10 cellular contexts compared by ENCODE assay signal in the genomic region with DNA sequence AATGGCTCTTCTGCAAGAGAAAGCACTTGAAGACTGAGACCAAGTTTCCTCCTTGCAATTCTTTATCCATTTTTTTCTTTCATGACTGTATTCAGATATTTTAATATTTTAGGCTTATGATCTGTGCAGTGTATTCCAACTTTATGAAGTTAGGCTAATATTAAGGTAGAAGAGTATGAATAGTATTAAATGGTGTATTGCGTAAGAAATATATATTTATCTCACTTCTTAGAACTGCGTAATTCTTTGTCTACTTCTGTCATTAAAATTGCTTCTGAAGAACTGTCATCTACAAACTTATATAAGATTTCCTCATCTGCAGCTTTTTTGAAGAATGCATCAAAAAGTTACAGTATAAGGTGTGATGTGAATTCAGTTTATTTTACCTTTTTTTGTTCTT.
"Had no signal": no experiment of that assay in that cellular context is flagged by ENCODE, and none has a peak within 500 bp of the region (broad histone marks: within the 10 kb centered on the region; RNA-seq: fewer than 3 reads in every experiment).

No MANE protein-coding gene starts in this region.

- DNase-seq: GM23248, GOT3, H7, H9, HCEC 1CT, HFFc6 had no signal

- H3K27ac ChIP-seq: GM23248 had no signal

- FAIRE-seq: H54 had no signal

- H3K9ac ChIP-seq: GM23248 had no signal

- H3K4me1 ChIP-seq: HAP-1 had no signal

- H3K4me2 ChIP-seq: GM23338 had no signal

- H3K4me3 ChIP-seq: GM23248, GM23338, HAP-1 had no signal

- H3K9me3 ChIP-seq: HAP-1 had no signal

- H3K36me3 ChIP-seq: HAP-1 had no signal

- ATAC-seq: GM23338, HCT116 had no signal

- H2AFZ ChIP-seq: GM23248, GM23338 had no signal
